ENCODE assay signal across 32 cellular contexts in genomic region chr18:36341944-36342343, GRCh38. TPM values are rescaled to one million over a fixed set of nuclear protein-coding genes. Genes with fewer than 3 reads are reported as not detected.
"Had no signal": no experiment of that assay in that cellular context is flagged by ENCODE, and none has a peak within 500 bp of the region (broad histone marks: within the 10 kb centered on the region; RNA-seq: fewer than 3 reads in every experiment).

No MANE protein-coding gene starts in this region.

- DNase-seq: activated CD4-positive, alpha-beta memory T cell treated with anti-CD3 and anti-CD28 coated beads for 36 hours; activated CD4-positive, alpha-beta T cell treated with anti-CD3 and anti-CD28 coated beads for 36 hours; activated CD4-positive, alpha-beta T cell treated with anti-CD3 and anti-CD28 coated beads, Interleukin-2, amount 10 ng/mL, durations not matched to agents 24 days and 14 days; activated CD4-positive, CD25-positive, alpha-beta regulatory T cell; activated CD4-positive, CD25-positive, alpha-beta regulatory T cell treated with anti-CD3 and anti-CD28 coated beads, Interleukin-2, amount 50 U/mL, for 72 hours; activated CD8-positive, alpha-beta memory T cell treated with anti-CD3 and anti-CD28 coated beads, Interleukin-2, amount 10 ng/mL, durations not matched to agents 7 days and 5 days; activated CD8-positive, alpha-beta memory T cell treated with anti-CD3 and anti-CD28 coated beads, Interleukin-2, amount 50 U/mL, for 4 hours; activated CD8-positive, alpha-beta T cell treated with anti-CD3 and anti-CD28 coated beads, Interleukin-2, amount 10 ng/mL, durations not matched to agents 7 days and 5 days; activated effector memory CD4-positive, alpha-beta T cell treated with anti-CD3 and anti-CD28 coated beads, Interleukin-2, amount 50 U/mL, for 16 hours; activated naive CD4-positive, alpha-beta T cell treated with anti-CD3 and anti-CD28 coated beads for 36 hours; activated naive CD8-positive, alpha-beta T cell treated with anti-CD3 and anti-CD28 coated beads for 36 hours; activated naive CD8-positive, alpha-beta T cell treated with anti-CD3 and anti-CD28 coated beads, Interleukin-2, amount 50 U/mL, for 24 hours; activated T-cell treated with anti-CD3 and anti-CD28 coated beads, Interleukin-2, amount 50 U/mL, for 1 hour; activated T-cell treated with anti-CD3 and anti-CD28 coated beads, Interleukin-2, amount 50 U/mL, for 48 hours; adrenal gland; amygdala; aorta; body of pancreas; caudate nucleus; cortex of kidney; dermis blood vessel endothelial cell; effector CD8-positive, alpha-beta T cell; foreskin fibroblast; gastrocnemius medialis; heart right ventricle; T-helper 2 cell had no signal

- FAIRE-seq: colon had no signal

- H3K4me1 ChIP-seq: adrenal gland had no signal

- H3K9me3 ChIP-seq: adrenal gland, body of pancreas, gastrocnemius medialis had no signal

- H3K36me3 ChIP-seq: adrenal gland, gastrocnemius medialis, heart right ventricle had no signal

- H3K27me3 ChIP-seq: adrenal gland, body of pancreas, gastrocnemius medialis, heart right ventricle had no signal

- H3K27ac ChIP-seq: adrenal gland, body of pancreas, gastrocnemius medialis, heart right ventricle had no signal

- ATAC-seq: activated CD4-positive, alpha-beta T cell treated with anti-CD3 and anti-CD28 coated beads for 36 hours; activated CD8-positive, alpha-beta memory T cell treated with anti-CD3 and anti-CD28 coated beads, Interleukin-2, amount 10 ng/mL, durations not matched to agents 7 days and 5 days; activated CD8-positive, alpha-beta T cell treated with anti-CD3 and anti-CD28 coated beads, Interleukin-2, amount 10 ng/mL, durations not matched to agents 7 days and 5 days; activated naive CD8-positive, alpha-beta T cell treated with anti-CD3 and anti-CD28 coated beads, Interleukin-2, amount 50 U/mL, for 24 hours; body of pancreas; esophagus mucosa; gastrocnemius medialis; heart right ventricle had no signal

- H3K4me3 ChIP-seq: adrenal gland, body of pancreas, gastrocnemius medialis, heart right ventricle had no signal

RNA-seq across cellular contexts. Expression of gene FHOD3, which starts 44.4 kb away (rescaled TPM):
- total RNA-seq: activated CD4-positive, alpha-beta memory T cell treated with anti-CD3 and anti-CD28 coated beads for 36 hours; activated CD4-positive, alpha-beta T cell treated with anti-CD3 and anti-CD28 coated beads for 36 hours; activated CD4-positive, alpha-beta T cell treated with anti-CD3 and anti-CD28 coated beads, Interleukin-2, amount 10 ng/mL, durations not matched to agents 24 days and 14 days; activated CD8-positive, alpha-beta memory T cell treated with anti-CD3 and anti-CD28 coated beads for 36 hours; activated CD8-positive, alpha-beta memory T cell treated with anti-CD3 and anti-CD28 coated beads, Interleukin-2, amount 10 ng/mL, durations not matched to agents 7 days and 5 days; activated CD8-positive, alpha-beta T cell treated with anti-CD3 and anti-CD28 coated beads, Interleukin-2, amount 10 ng/mL, durations not matched to agents 7 days and 5 days; activated naive CD4-positive, alpha-beta T cell treated with anti-CD3 and anti-CD28 coated beads for 36 hours; activated naive CD8-positive, alpha-beta T cell treated with anti-CD3 and anti-CD28 coated beads for 36 hours; activated T-helper 1 cell treated with anti-CD3 and anti-CD28 coated beads, Interleukin-12 subunit alpha, Interleukin-12 subunit beta, Interleukin-2, Interleukin-4 antibody, amounts not matched to agents 30 ng/mL and 10 ng/mL and 1 ng/mL, durations not matched to agents 14 hours and 24 hours and 36 hours; activated T-helper 2 cell treated with anti-CD3 and anti-CD28 coated beads, Interferon-gamma antibody, Interleukin-2, Interleukin-4, amounts not matched to agents 10 μg/mL and 5 μg/mL and 100 μg/mL, durations not matched to agents 14 hours and 24 hours and 36 hours; T-helper 1 cell treated with Interleukin-12 subunit alpha and Interleukin-12 subunit beta and Interleukin-4 antibody, amounts not matched to agents 30 ng/mL and 1 ng/mL, for 36 hours had no signal
